In the genomic region with DNA sequence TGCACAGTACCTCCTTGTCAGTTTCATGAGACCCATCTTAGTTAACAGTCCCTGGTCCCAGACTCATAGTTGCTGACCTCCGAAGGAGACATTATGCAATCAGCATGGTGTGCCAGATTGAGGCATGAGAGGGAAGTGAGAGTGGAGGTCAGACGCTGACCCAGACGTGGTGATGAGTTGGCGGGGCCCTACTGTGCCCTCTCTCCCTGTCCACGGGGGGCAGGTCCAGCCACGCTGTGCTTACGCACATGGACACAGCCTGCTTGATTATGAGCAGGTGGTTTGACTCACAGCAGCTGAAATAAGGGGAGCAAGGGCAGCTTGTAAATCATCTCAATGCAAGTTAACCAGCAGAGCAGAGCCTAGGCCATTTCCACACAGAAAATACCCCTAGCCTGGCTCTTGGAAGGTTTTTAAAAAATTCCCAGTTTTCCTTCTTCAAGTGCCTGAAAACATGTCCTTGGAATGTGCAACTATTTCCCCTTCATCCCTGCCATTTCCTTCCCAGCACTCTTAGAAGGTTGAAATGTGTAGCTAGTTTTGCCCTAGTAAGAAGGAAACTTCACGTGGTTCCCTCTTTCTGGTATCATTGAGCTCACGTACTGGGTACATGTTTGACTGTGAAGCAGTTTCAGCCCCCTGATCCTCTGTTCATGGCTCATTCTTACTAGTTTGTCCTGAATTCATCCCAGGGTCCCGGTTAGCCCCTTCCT, we compare ENCODE assay signal across 8 cellular contexts.
A peak's percentile ranks its signal among the peaks of the same experiment; 100 is the strongest.
DNase-seq lines count a peak whose midpoint lies in the region; ATAC-seq and TF ChIP-seq lines count a peak whose summit lies in the region.

No MANE protein-coding gene starts in this region.

- peaks cover 0 to 21% (median 10%) of the 10 kb centered on the region in 4 donors for H3K4me1 ChIP-seq in right lobe of liver
- H3K4me1 ChIP-seq in PC-9 (replicated peaks; ENCODE audit: insufficient read depth): no peaks in the 10 kb centered on the region

- CTCF ChIA-PET in PC-9 (lab: Charles Lee): no interaction called here

- 33% methylated on average over 6 of the region's 10 CpGs for WGBS in right lobe of liver (ENCODE audit: insufficient coverage, low coverage, low lambda C conversion rate, missing lambda C conversion rate)

- H3K9me3 Mint-ChIP-seq in activated T-helper 17 cell treated with anti-CD3 and anti-CD28 coated beads, Interleukin-2, amount 50 U/mL, for 72 hours: no peaks in the 10 kb centered on the region

- intact Hi-C loops in right lobe of liver (cut with DNase I): loop anchor here in 1 of 2 donors (10.0 kb wide), 1 partner anchor 121 kb away; the partner anchor contains the start of genes SORL1 and SORL1-AS1
- intact Hi-C loops in PC-9 (cut with micrococcal nuclease; ENCODE audit: unreplicated experiment): no loop called here

- peaks cover 7% of the 10 kb centered on the region for H3K4me1 Mint-ChIP-seq in activated T-helper 17 cell treated with anti-CD3 and anti-CD28 coated beads, Interleukin-2, amount 50 U/mL, for 72 hours

- BruUV-seq in PC-9 (replicated peaks; lab: Mats Ljungman, UMichigan): no TSS peak

- H3K27me3 ChIP-seq in right lobe of liver: no peaks in the 10 kb centered on the region
- peaks cover 97% of the 10 kb centered on the region for H3K27me3 ChIP-seq in PC-9 (ENCODE audit: insufficient read depth, low read depth)

- H3K27ac Mint-ChIP-seq in activated T-helper 17 cell treated with anti-CD3 and anti-CD28 coated beads, Interleukin-2, amount 50 U/mL, for 72 hours: peak overlapping the region; percentile 67

- peaks cover 0 to 79% (median 0%) of the 10 kb centered on the region in 4 donors for H3K36me3 ChIP-seq in right lobe of liver
- no peaks in the 10 kb centered on the region for H3K36me3 ChIP-seq in PC-9 (ENCODE audit: low read depth)

- H2AFZ ChIP-seq in PC-9: no peak overlapping the region

- H3K79me2 ChIP-seq in PC-9 (ENCODE audit: low read depth): no peaks in the 10 kb centered on the region

- H3K27ac ChIP-seq in right lobe of liver (peak overlapping the region; percentile 65 to 77 (median 69)), PC-9 (no peak overlapping the region)

- DNase-seq in right lobe of liver (peak; percentile 89 to 93 (median 92)), NCI-H526 treated with DMSO at 0.1 percent for 48 hours (lab: John Stamatoyannopoulos, UW) (no peak), NCI-H510A (lab: John Stamatoyannopoulos, UW) (no peak), PC-9 (no peak)

- H3K27me3 Mint-ChIP-seq in activated T-helper 17 cell treated with anti-CD3 and anti-CD28 coated beads, Interleukin-2, amount 50 U/mL, for 72 hours: no peaks in the 10 kb centered on the region

- ATAC-seq in GM19025 (IDR thresholded peaks at IDR 0.05; ENCODE audit: low read depth, unreplicated experiment): peak; percentile 60
- ATAC-seq in HG02938 (IDR thresholded peaks at IDR 0.05; ENCODE audit: unreplicated experiment): peak; percentile 75
- ATAC-seq in activated T-helper 17 cell treated with anti-CD3 and anti-CD28 coated beads, Interleukin-2, amount 50 U/mL, for 72 hours (replicated peaks): peak; percentile 56
- ATAC-seq in right lobe of liver: peak; percentile 88 to 97 (median 92)
- no peak for ATAC-seq in HG03469 (IDR thresholded peaks at IDR 0.05; ENCODE audit: unreplicated experiment)

- H3K4me2 ChIP-seq in PC-9: no peak overlapping the region

- no peaks in the 10 kb centered on the region for H3K9me3 ChIP-seq in right lobe of liver
- no peaks in the 10 kb centered on the region; the same call in 1 of the 2 replicates for H3K9me3 ChIP-seq in PC-9 (ENCODE audit: insufficient read depth, low read depth)

- TF ChIP-seq CTCF in right lobe of liver (IDR thresholded peaks at IDR 0.05) (no peak), PC-9 (conservative IDR thresholded peaks at IDR 0.05) (no peak)

- no peaks in the 10 kb centered on the region for H3F3A ChIP-seq in PC-9 (ENCODE audit: insufficient read depth, low read depth)

- no peak overlapping the region for H3K4me3 ChIP-seq in right lobe of liver
- no peak overlapping the region for H3K4me3 ChIP-seq in PC-9

- H4K20me1 ChIP-seq in PC-9 (ENCODE audit: insufficient read depth): no peaks in the 10 kb centered on the region

- POLR2A ChIA-PET in PC-9 (lab: Charles Lee; ENCODE audit: unreplicated experiment): no interaction called here

- H3K4me3 Mint-ChIP-seq in activated T-helper 17 cell treated with anti-CD3 and anti-CD28 coated beads, Interleukin-2, amount 50 U/mL, for 72 hours: no peak overlapping the region

- H3K36me3 Mint-ChIP-seq in activated T-helper 17 cell treated with anti-CD3 and anti-CD28 coated beads, Interleukin-2, amount 50 U/mL, for 72 hours (ENCODE audit: low read depth): peaks cover 95% of the 10 kb centered on the region

- H3K9me2 ChIP-seq in PC-9 (ENCODE audit: insufficient read depth): no peaks in the 10 kb centered on the region

- peak; percentile 60 for TF ChIP-seq POLR2A in right lobe of liver (IDR thresholded peaks at IDR 0.05)

Comparison
In these comparisons a context has a peak if more than half of its experiments do, and no peak if none do; other contexts are left out.
1. DNase-seq: peak in right lobe of liver (3 of 3); none in NCI-H526 treated with DMSO at 0.1 percent for 48 hours (single experiment), NCI-H510A (single experiment) and PC-9 (0 of 2).